ENCODE assay signal across 8 cellular contexts in the genomic region with DNA sequence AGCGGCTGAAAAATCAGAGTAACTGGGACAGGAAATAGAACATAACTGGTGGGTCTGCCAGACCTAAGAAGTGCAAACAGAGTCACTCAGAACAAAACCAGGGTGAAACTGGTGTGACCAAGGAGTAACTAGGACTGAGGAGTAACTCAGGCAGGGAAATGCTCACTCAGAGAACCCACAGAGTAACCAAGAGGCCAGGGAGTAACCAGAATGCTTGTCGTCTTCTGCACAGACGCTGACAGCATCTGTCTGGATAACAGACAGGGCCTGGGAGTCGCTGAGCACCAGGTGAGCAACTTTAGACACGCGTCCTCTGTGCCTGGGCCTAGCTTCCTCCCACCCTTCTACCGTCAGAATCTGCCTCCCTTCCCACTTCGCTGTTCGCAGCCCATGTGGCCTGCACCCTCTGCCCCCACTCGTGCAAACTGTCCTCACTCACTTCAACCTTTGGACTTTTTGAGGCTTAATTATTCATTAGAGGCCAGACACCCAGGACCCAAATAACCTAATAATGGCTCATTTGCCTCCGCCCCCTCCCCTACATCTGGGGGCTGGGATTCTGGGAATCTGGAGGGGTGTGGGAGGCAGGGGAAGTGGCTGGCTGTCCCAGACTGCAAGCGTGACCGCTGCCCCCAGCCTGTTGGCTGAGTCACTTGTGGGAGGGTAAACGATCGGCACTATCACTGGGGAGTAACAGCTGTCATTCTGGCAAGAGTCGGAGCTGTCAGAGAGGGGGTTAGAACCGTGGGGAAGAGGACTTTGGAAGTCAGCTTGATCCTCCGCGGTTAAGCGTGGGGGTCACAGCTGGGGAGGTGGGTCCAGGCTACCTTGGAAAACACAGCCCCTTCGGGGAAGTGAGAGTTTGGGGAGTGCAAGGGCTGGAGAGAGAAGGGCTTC. TPM values are rescaled to one million over a fixed set of nuclear protein-coding genes. Genes with fewer than 3 reads are reported as not detected.
DNase-seq lines count a peak whose midpoint lies in the region; ATAC-seq and TF ChIP-seq lines count a peak whose summit lies in the region.

No MANE protein-coding gene starts in this region.

- peak overlapping the region; percentile 10 to 41 for H3K4me3 ChIP-seq in body of pancreas

- intact Hi-C loops in body of pancreas (cut with DNase I): no loop called here
- intact Hi-C loops in left colon (cut with DNase I, micrococcal nuclease): no loop called here

- H3K36me3 Mint-ChIP-seq in T-helper 1 cell treated with Interleukin-12 subunit alpha and Interleukin-12 subunit beta and Interleukin-4 antibody, amounts not matched to agents 30 μg/mL and 1 μg/mL, for 36 hours (ENCODE audit: low read depth): peaks cover 23% of the 10 kb centered on the region

- TF ChIP-seq POLR2A in body of pancreas (IDR thresholded peaks at IDR 0.05): peak in 1 of 3 donors; percentile 8

- TF ChIP-seq CTCF in body of pancreas (IDR thresholded peaks at IDR 0.05): no peak

- H3K27me3 Mint-ChIP-seq in T-helper 1 cell treated with Interleukin-12 subunit alpha and Interleukin-12 subunit beta and Interleukin-4 antibody, amounts not matched to agents 30 μg/mL and 1 μg/mL, for 36 hours (ENCODE audit: low read depth): no peaks in the 10 kb centered on the region

- peak overlapping the region; percentile 97 for H3K4me3 Mint-ChIP-seq in T-helper 1 cell treated with Interleukin-12 subunit alpha and Interleukin-12 subunit beta and Interleukin-4 antibody, amounts not matched to agents 30 μg/mL and 1 μg/mL, for 36 hours

- peaks cover 0 to 3% of the 10 kb centered on the region in 2 donors for H3K36me3 ChIP-seq in body of pancreas (replicated peaks in 1 of 2; ENCODE audit: insufficient read depth in 1 of 2, low read depth in 2 of 2)

- no peaks in the 10 kb centered on the region for H3K27me3 ChIP-seq in body of pancreas

- WGBS in body of pancreas, 2 donors: 8 to 12% methylated on average over 18 to 21 of the region's 21 CpGs

- peaks cover 35% of the 10 kb centered on the region for H3K4me1 Mint-ChIP-seq in T-helper 1 cell treated with Interleukin-12 subunit alpha and Interleukin-12 subunit beta and Interleukin-4 antibody, amounts not matched to agents 30 μg/mL and 1 μg/mL, for 36 hours (ENCODE audit: low read depth)

- DNase-seq in COLO668 (lab: John Stamatoyannopoulos, UW; ENCODE audit: unreplicated experiment) (peak; percentile 47), body of pancreas (peak; percentile 64 to 78 (median 71)), left colon (peak; percentile 50 to 56), NCI-H1930 (lab: John Stamatoyannopoulos, UW) (no peak)
- DNase-seq in stimulated activated CD4-positive, alpha-beta T cell treated with anti-CD3 and anti-CD28 coated beads, Interleukin-4, amount 100 ng/mL, for 24 hours: peak; percentile 69

- peak; percentile 83 for ATAC-seq in GM19467 (IDR thresholded peaks at IDR 0.05; ENCODE audit: unreplicated experiment)
- peak; percentile 93 for ATAC-seq in HG03565 (IDR thresholded peaks at IDR 0.05; ENCODE audit: unreplicated experiment)
- peak; percentile 70 for ATAC-seq in body of pancreas
- ATAC-seq in left colon: peak; percentile 76

- H3K27ac ChIP-seq in body of pancreas: peak overlapping the region; percentile 67 to 89 (median 84)

- no peaks in the 10 kb centered on the region for H3K9me3 Mint-ChIP-seq in T-helper 1 cell treated with Interleukin-12 subunit alpha and Interleukin-12 subunit beta and Interleukin-4 antibody, amounts not matched to agents 30 μg/mL and 1 μg/mL, for 36 hours

- peaks cover 36% of the 10 kb centered on the region for H3K4me1 ChIP-seq in body of pancreas

- peak overlapping the region; percentile 96 for H3K27ac Mint-ChIP-seq in T-helper 1 cell treated with Interleukin-12 subunit alpha and Interleukin-12 subunit beta and Interleukin-4 antibody, amounts not matched to agents 30 μg/mL and 1 μg/mL, for 36 hours

- no peaks in the 10 kb centered on the region for H3K9me3 ChIP-seq in body of pancreas

RNA-seq across cellular contexts. Expression of gene AQP3, which starts 0.6 kb away (rescaled TPM):
- total RNA-seq in body of pancreas (10 to 100 TPM; 12.5 to 50.3 TPM), left colon (1 to 10 TPM; 6.8 to 8.4 TPM)

RNA-seq across cellular contexts. Expression of gene NOL6, which starts 27.0 kb away (rescaled TPM):
- total RNA-seq in body of pancreas: 10 to 100 TPM; 14.8 to 23.1 TPM
- 10 to 100 TPM; 14.4 to 20.3 TPM for total RNA-seq in left colon

RNA-seq across cellular contexts. Expression of gene AQP7, which starts 44.4 kb away (rescaled TPM):
- total RNA-seq in body of pancreas: 10 to 100 TPM in 1 of 2 donors, 1 to 10 TPM in 1; 4.2 to 29.7 TPM
- total RNA-seq in left colon: 10 to 100 TPM in 1 of 2 donors, 1 to 10 TPM in 1; 8.3 to 21.0 TPM

Comparison
In these comparisons a context has a peak if more than half of its experiments do, and no peak if none do; other contexts are left out.
1. DNase-seq: peak in COLO668 (single experiment), body of pancreas (4 of 4), left colon (2 of 2) and stimulated activated CD4-positive, alpha-beta T cell treated with anti-CD3 and anti-CD28 coated beads, Interleukin-4, amount 100 ng/mL, for 24 hours (single experiment); none in NCI-H1930 (0 of 2).
2. Peak in every context shown above with its lines, with median percentiles within 50 percentile points of each other: ATAC-seq.